35 cellular contexts compared by ENCODE assay signal in genomic region chr3:48782046-48782445, GRCh38.
"Had no signal": no experiment of that assay in that cellular context is flagged by ENCODE, and none has a peak within 500 bp of the region (broad histone marks: within the 10 kb centered on the region; RNA-seq: fewer than 3 reads in every experiment).

No MANE protein-coding gene starts in this region.

- H3K27ac ChIP-seq: KMS-11 had no signal

- H3K4me3 ChIP-seq: MG63 had no signal

- H3K9me3 ChIP-seq: MG63 had no signal

- H3K27me3 ChIP-seq: MG63 had no signal

- H3K9ac ChIP-seq: KMS-11 had no signal

- H3K4me2 ChIP-seq: KMS-11 had no signal

- DNase-seq: Karpas-422, Kasumi-1, MG63, MV-4-11, NCI-H1048, NCI-H1092, NCI-H1092 treated with DMSO at 0.1 percent for 48 hours, NCI-H1105, NCI-H1105 treated with DMSO at 0.1 percent for 48 hours, NCI-H1417, NCI-H1417 treated with DMSO at 0.1 percent for 48 hours, NCI-H1436, NCI-H1436 treated with DMSO at 0.1 percent for 48 hours, NCI-H146, NCI-H1694, NCI-H1694 treated with DMSO at 0.1 percent for 48 hours, NCI-H187, NCI-H187 treated with DMSO at 0.1 percent for 48 hours, NCI-H1930, NCI-H2029, NCI-H2029 treated with DMSO at 0.1 percent for 48 hours, NCI-H2081, NCI-H2081 treated with DMSO at 0.1 percent for 48 hours, NCI-H2107, NCI-H2171, NCI-H2171 treated with DMSO at 0.1 percent for 48 hours, NCI-H2227 treated with DMSO at 0.1 percent for 48 hours, NCI-H226, NCI-H345, NCI-H446, NCI-H446 treated with DMSO at 0.1 percent for 48 hours, NCI-H510A, NCI-H510A treated with DMSO at 0.1 percent for 48 hours, NCI-H524 had no signal
